Comparison of ENCODE assay signal across 33 cellular contexts in genomic region chr10:103560886-103561285, GRCh38.
"Had no signal": no experiment of that assay in that cellular context is flagged by ENCODE, and none has a peak within 500 bp of the region (broad histone marks: within the 10 kb centered on the region; RNA-seq: fewer than 3 reads in every experiment).

No MANE protein-coding gene starts in this region.

- H2AFZ ChIP-seq: PC-9 had no signal

- H3K36me3 ChIP-seq: adrenal gland, breast epithelium had no signal

- H3K4me3 ChIP-seq: adrenal gland, body of pancreas, breast epithelium, K562, PC-9 had no signal

- H3K27me3 ChIP-seq: adrenal gland, body of pancreas, breast epithelium had no signal

- H3K27ac Mint-ChIP-seq: activated B cell treated with CpG ODN at 0.5 μM for 24 hours; activated CD4-positive, alpha-beta memory T cell treated with anti-CD3 and anti-CD28 coated beads for 36 hours; activated naive CD4-positive, alpha-beta T cell treated with anti-CD3 and anti-CD28 coated beads for 36 hours; activated naive CD4-positive, alpha-beta T cell treated with anti-CD3 and anti-CD28 coated beads, Interleukin-2, amount 50 U/mL, for 72 hours; activated T-helper 1 cell treated with anti-CD3 and anti-CD28 coated beads, Interleukin-12 subunit alpha, Interleukin-12 subunit beta, Interleukin-2, Interleukin-4 antibody, amounts not matched to agents 30 ng/mL and 10 ng/mL and 1 ng/mL, durations not matched to agents 14 hours and 24 hours and 36 hours had no signal

- H3K4me2 ChIP-seq: PC-9 had no signal

- H3K9me3 Mint-ChIP-seq: activated B cell treated with CpG ODN at 0.5 μM for 24 hours; activated CD4-positive, alpha-beta memory T cell treated with anti-CD3 and anti-CD28 coated beads for 36 hours; activated naive CD4-positive, alpha-beta T cell treated with anti-CD3 and anti-CD28 coated beads for 36 hours; activated naive CD4-positive, alpha-beta T cell treated with anti-CD3 and anti-CD28 coated beads, Interleukin-2, amount 50 U/mL, for 72 hours; activated T-cell treated with anti-CD3 and anti-CD28 coated beads, Interleukin-2, amount 50 U/mL, for 4 hours; activated T-helper 1 cell treated with anti-CD3 and anti-CD28 coated beads, Interleukin-12 subunit alpha, Interleukin-12 subunit beta, Interleukin-2, Interleukin-4 antibody, amounts not matched to agents 30 ng/mL and 10 ng/mL and 1 ng/mL, durations not matched to agents 14 hours and 24 hours and 36 hours had no signal

- H3K4me1 ChIP-seq: breast epithelium had no signal

- DNase-seq: activated B cell treated with CpG ODN at 0.5 μM for 24 hours; activated CD4-positive, alpha-beta memory T cell treated with anti-CD3 and anti-CD28 coated beads for 36 hours; activated CD4-positive, alpha-beta T cell treated with anti-CD3 and anti-CD28 coated beads for 4 hours; activated CD4-positive, alpha-beta T cell treated with anti-CD3 and anti-CD28 coated beads, Interleukin-2, amount 50 U/mL, for 1 hour; activated CD4-positive, CD25-positive, alpha-beta regulatory T cell treated with anti-CD3 and anti-CD28 coated beads, Interleukin-2, amount 50 U/mL, for 72 hours; activated CD8-positive, alpha-beta memory T cell treated with anti-CD3 and anti-CD28 coated beads, Interleukin-2, amount 50 U/mL, for 4 hours; activated gamma-delta T cell treated with Interleukin-2 at 50 U/mL for 16 hours; activated naive CD4-positive, alpha-beta T cell treated with anti-CD3 and anti-CD28 coated beads for 36 hours; activated T-cell treated with anti-CD3 and anti-CD28 coated beads for 4 hours; activated T-cell treated with anti-CD3 and anti-CD28 coated beads, Interleukin-2, amount 50 U/mL, for 4 hours; adrenal gland; Karpas-422; NCI-H1105 treated with DMSO at 0.1 percent for 48 hours; NCI-H1436; NCI-H1694; NCI-H1930; NCI-H2107; NCI-H2171; NCI-H510A; NCI-H526; NCI-H748 treated with DMSO at 0.1 percent for 48 hours; PC-9; Right ventricle myocardium superior; SW 1271; T-helper 1 cell; T-helper 2 cell; T-helper 9 cell had no signal

- H3K9me3 ChIP-seq: adrenal gland had no signal

- H3K4me3 Mint-ChIP-seq: activated B cell treated with CpG ODN at 0.5 μM for 24 hours; activated CD4-positive, alpha-beta memory T cell treated with anti-CD3 and anti-CD28 coated beads for 36 hours; activated naive CD4-positive, alpha-beta T cell treated with anti-CD3 and anti-CD28 coated beads for 36 hours; activated T-cell treated with anti-CD3 and anti-CD28 coated beads, Interleukin-2, amount 50 U/mL, for 4 hours; activated T-helper 1 cell treated with anti-CD3 and anti-CD28 coated beads, Interleukin-12 subunit alpha, Interleukin-12 subunit beta, Interleukin-2, Interleukin-4 antibody, amounts not matched to agents 30 ng/mL and 10 ng/mL and 1 ng/mL, durations not matched to agents 14 hours and 24 hours and 36 hours had no signal

- H3K27ac ChIP-seq: adrenal gland, body of pancreas, breast epithelium, PC-9, VCaP had no signal

- H3K36me3 Mint-ChIP-seq: activated CD4-positive, alpha-beta memory T cell treated with anti-CD3 and anti-CD28 coated beads for 36 hours; activated naive CD4-positive, alpha-beta T cell treated with anti-CD3 and anti-CD28 coated beads, Interleukin-2, amount 50 U/mL, for 72 hours had no signal
